Comparison of ENCODE assay signal across 33 cellular contexts in the genomic region with DNA sequence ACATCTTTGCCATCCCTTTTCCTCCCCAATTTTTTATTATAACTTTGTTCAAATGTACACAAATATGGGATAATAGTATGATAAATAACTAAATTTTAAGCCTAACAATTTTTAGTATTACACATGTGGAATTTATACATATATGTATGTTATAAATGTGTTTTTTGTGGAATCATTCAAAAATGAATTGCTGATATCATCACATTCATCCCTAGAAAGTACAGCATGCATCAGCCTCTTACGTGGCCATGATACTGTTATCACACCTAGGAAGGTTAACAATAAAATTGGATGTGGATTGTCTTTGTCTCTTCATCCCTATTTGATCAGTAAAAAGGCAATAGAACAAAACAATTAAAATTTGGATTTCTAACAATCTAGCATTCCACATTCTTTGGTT.
"Had no signal": no experiment of that assay in that cellular context is flagged by ENCODE, and none has a peak within 500 bp of the region (broad histone marks: within the 10 kb centered on the region; RNA-seq: fewer than 3 reads in every experiment).

No MANE protein-coding gene starts in this region.

- DNase-seq: activated effector memory CD4-positive, alpha-beta T cell treated with anti-CD3 and anti-CD28 coated beads, Interleukin-2, amount 50 U/mL, for 16 hours; activated effector memory CD4-positive, alpha-beta T cell treated with Interleukin-2 at 50 U/mL for 16 hours; activated gamma-delta T cell; activated gamma-delta T cell treated with Interleukin-2 at 50 U/mL for 16 hours; activated naive CD4-positive, alpha-beta T cell; activated naive CD4-positive, alpha-beta T cell treated with anti-CD3 and anti-CD28 coated beads for 36 hours; activated naive CD4-positive, alpha-beta T cell treated with anti-CD3 and anti-CD28 coated beads, Interleukin-2, amount 10 ng/mL, durations not matched to agents 7 days and 5 days; activated naive CD4-positive, alpha-beta T cell treated with anti-CD3 and anti-CD28 coated beads, Interleukin-2, amount 50 U/mL, for 16 hours; activated naive CD4-positive, alpha-beta T cell treated with Interleukin-2 at 50 U/mL for 16 hours; activated naive CD8-positive, alpha-beta T cell treated with anti-CD3 and anti-CD28 coated beads for 36 hours; activated naive CD8-positive, alpha-beta T cell treated with anti-CD3 and anti-CD28 coated beads, Interleukin-2, amount 10 ng/mL, durations not matched to agents 7 days and 5 days; activated naive CD8-positive, alpha-beta T cell treated with anti-CD3 and anti-CD28 coated beads, Interleukin-2, amount 50 U/mL, for 24 hours; activated T-cell treated with anti-CD3 and anti-CD28 coated beads, Interleukin-2, amount 50 U/mL, for 4 hours; activated T-cell treated with anti-CD3 and anti-CD28 coated beads, Interleukin-2, amount 50 U/mL, for 48 hours; activated T-cell treated with anti-CD3 and anti-CD28 coated beads, Interleukin-2, amount 50 U/mL, for 72 hours; adrenal gland; amniotic stem cell; amygdala; anterior cingulate cortex; aorta; body of pancreas; brain microvascular endothelial cell; caudate nucleus; central memory CD4-positive, alpha-beta T cell; cerebellar nuclear complex had no signal

- H3K27ac ChIP-seq: adrenal gland, ascending aorta, body of pancreas, brain microvascular endothelial cell, breast epithelium, cardiac muscle cell had no signal

- FAIRE-seq: astrocyte, bronchial epithelial cell, colon had no signal

- H3K27me3 ChIP-seq: adrenal gland, ascending aorta, body of pancreas, brain microvascular endothelial cell, breast epithelium, cardiac muscle cell had no signal

- H3K4me1 ChIP-seq: adrenal gland, ascending aorta, body of pancreas, breast epithelium had no signal

- H3K4me3 ChIP-seq: adrenal gland, ascending aorta, body of pancreas, breast epithelium, cardiac muscle cell had no signal

- ATAC-seq: activated naive CD4-positive, alpha-beta T cell treated with anti-CD3 and anti-CD28 coated beads, Interleukin-2, amount 50 U/mL, for 72 hours; activated naive CD8-positive, alpha-beta T cell treated with anti-CD3 and anti-CD28 coated beads, Interleukin-2, amount 50 U/mL, for 24 hours; activated T-cell treated with anti-CD3 and anti-CD28 coated beads, Interleukin-2, amount 50 U/mL, for 4 hours; activated T-cell treated with anti-CD3 and anti-CD28 coated beads, Interleukin-2, amount 50 U/mL, for 72 hours; activated T-helper 17 cell treated with anti-CD3 and anti-CD28 coated beads, Interleukin-2, amount 50 U/mL, for 72 hours; body of pancreas had no signal

- H3K9me3 ChIP-seq: adrenal gland, ascending aorta, body of pancreas, breast epithelium had no signal

- H3K36me3 ChIP-seq: adrenal gland, ascending aorta, brain microvascular endothelial cell, breast epithelium, cardiac muscle cell had no signal
